Comparison of ENCODE assay signal across 26 cellular contexts in the genomic region with DNA sequence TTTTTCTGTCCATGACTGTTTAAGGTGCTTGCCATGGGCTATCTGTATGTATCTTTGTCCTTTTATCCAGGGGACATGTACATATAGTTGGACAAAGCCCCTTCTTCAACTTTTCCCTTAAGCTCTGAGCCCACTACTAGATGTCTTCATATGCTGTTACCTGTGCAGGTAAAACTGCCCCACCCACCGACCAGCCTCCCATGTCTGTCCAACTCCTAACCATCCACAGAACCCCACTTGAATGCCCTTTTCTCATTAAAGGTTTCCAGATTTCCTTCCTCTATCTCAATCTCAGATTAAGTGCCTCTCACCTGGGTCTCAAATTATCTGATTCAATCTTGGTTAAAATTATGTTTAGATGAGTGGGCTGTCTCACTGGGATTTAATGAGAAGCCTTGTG.
"Had no signal": no experiment of that assay in that cellular context is flagged by ENCODE, and none has a peak within 500 bp of the region (broad histone marks: within the 10 kb centered on the region; RNA-seq: fewer than 3 reads in every experiment).

No MANE protein-coding gene starts in this region.

- H3K4me1 ChIP-seq: stomach, suprapubic skin, testis, thyroid gland, tibial artery, tibial nerve, transverse colon, upper lobe of left lung, upper lobe of right lung, uterus, vagina had no signal

- H3K36me3 ChIP-seq: stomach, suprapubic skin, thoracic aorta, thyroid gland, tibial artery, tibial nerve, transverse colon, upper lobe of left lung, upper lobe of right lung, uterus, vagina had no signal

- H3K27ac ChIP-seq: stomach, suprapubic skin, testis, thoracic aorta, thyroid gland, tibial artery, tibial nerve, transverse colon, upper lobe of left lung, upper lobe of right lung, uterus, vagina had no signal

- H3K4me3 ChIP-seq: stomach, suprapubic skin, testis, thoracic aorta, thyroid gland, tibial artery, tibial nerve, transverse colon, upper lobe of left lung, upper lobe of right lung, uterus, vagina had no signal

- H3K27me3 ChIP-seq: stomach, suprapubic skin, testis, thyroid gland, tibial nerve, transverse colon, upper lobe of left lung, upper lobe of right lung, uterus, vagina had no signal

- ATAC-seq: stimulated activated effector memory CD8-positive, alpha-beta T cell treated with anti-CD3 and anti-CD28 coated beads, Interleukin-12 subunit alpha, Interleukin-12 subunit beta, amount 100 ng/mL, for 72 hours; stimulated activated memory B cell treated with anti-CD40 and anti-IgM and Interleukin-4, amounts not matched to agents 10 μg/mL and 1 μg/mL and 100 μg/mL, for 72 hours; stimulated activated naive B cell treated with anti-CD40 and anti-IgM and Interleukin-4, amounts not matched to agents 10 μg/mL and 1 μg/mL and 100 μg/mL, for 72 hours; stimulated activated naive CD8-positive, alpha-beta T cell treated with anti-CD3 and anti-CD28 coated beads, Interleukin-15, amount 100 ng/mL, for 72 hours; stimulated activated naive CD8-positive, alpha-beta T cell treated with anti-CD3 and anti-CD28 coated beads, Interleukin-15, Interleukin-2, amounts not matched to agents 100 U/mL and 50 U/mL, for 24 hours; upper lobe of right lung had no signal

- DNase-seq: stimulated activated CD4-positive, alpha-beta T cell treated with anti-CD3 and anti-CD28 coated beads, Interleukin-2, amount 100 ng/mL, for 48 hours; stimulated activated CD4-positive, alpha-beta T cell treated with anti-CD3 and anti-CD28 coated beads, Interleukin-4, amount 100 ng/mL, for 1 hour; stimulated activated CD4-positive, alpha-beta T cell treated with anti-CD3 and anti-CD28 coated beads, Interleukin-4, amount 100 ng/mL, for 24 hours; stimulated activated CD4-positive, alpha-beta T cell treated with anti-CD3 and anti-CD28 coated beads, Interleukin-4, amount 100 ng/mL, for 4 hours; stimulated activated CD8-positive, alpha-beta memory T cell treated with anti-CD3 and anti-CD28 coated beads, Interleukin-4, amount 100 ng/mL, for 48 hours; stimulated activated naive B cell treated with anti-CD40 and anti-IgM and Interleukin-4, amounts not matched to agents 10 μg/mL and 1 μg/mL and 100 μg/mL, for 72 hours; stimulated activated naive CD4-positive, alpha-beta T cell; stimulated activated naive CD4-positive, alpha-beta T cell treated with Interleukin-2 at 50 U/mL for 16 hours; stimulated activated naive CD8-positive, alpha-beta T cell treated with anti-CD3 and anti-CD28 coated beads, Interleukin-15, amount 100 ng/mL, for 72 hours; stimulated activated naive CD8-positive, alpha-beta T cell treated with anti-CD3 and anti-CD28 coated beads, Interleukin-15, Interleukin-2, amounts not matched to agents 100 U/mL and 50 U/mL, for 24 hours; stomach; substantia nigra; testis; thyroid gland; tibial artery; transverse colon; trophoblast cell; upper lobe of left lung; upper lobe of right lung; uterus had no signal

- H3K9me3 ChIP-seq: stomach, suprapubic skin, testis, thoracic aorta, thyroid gland, tibial artery, tibial nerve, transverse colon, upper lobe of left lung, upper lobe of right lung, uterus, vagina had no signal
